In the genomic region with DNA sequence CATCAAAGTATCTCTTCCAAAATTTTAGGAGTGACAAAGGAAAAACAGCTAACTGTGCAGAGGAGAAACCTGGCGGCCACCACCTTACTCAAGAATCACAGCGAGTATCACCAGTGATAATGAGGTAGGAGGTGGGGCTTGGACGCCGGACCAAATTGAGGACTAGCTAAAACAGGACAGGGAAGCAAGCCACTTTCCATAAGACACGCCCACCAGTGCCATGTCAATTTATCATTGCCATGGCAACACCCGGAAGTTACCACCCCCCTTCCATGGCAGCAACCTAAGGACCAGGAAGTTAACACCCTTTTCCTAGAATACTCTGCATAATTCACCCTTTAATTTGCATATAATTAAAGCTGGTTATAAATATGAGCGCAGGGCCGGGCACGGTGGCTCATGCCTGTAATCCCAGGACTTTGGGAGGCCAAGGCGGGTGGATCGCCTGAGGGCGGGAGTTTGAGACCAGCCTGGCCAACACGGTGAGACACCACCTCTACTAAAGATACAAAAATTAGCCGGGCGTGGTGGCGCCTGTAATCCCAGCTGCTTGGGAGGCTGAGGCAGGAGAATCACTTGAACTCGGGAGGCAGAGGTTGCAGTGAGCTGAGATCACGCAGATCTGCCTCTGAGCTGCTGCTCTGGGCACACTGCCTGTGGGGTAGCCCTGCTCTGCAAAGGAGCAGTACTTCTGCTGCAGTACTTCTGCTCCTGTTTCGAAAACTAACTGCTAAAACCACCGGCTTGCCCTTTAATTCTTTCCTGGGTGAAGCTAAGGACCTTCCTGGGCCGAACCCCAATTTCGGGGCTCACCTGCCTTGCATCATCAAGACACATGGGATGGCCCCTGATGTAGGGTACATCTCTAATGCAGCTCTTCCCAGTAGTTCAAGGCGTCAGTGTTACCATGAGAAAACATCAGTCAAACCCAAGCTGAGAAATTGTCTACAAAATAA, we compare ENCODE assay signal across 17 cellular contexts.
DNase-seq lines count a peak whose midpoint lies in the region; ATAC-seq, FAIRE-seq and TF ChIP-seq lines count a peak whose summit lies in the region.
"Had no signal": no experiment of that assay in that cellular context is flagged by ENCODE, and none has a peak within 500 bp of the region (broad histone marks: within the 10 kb centered on the region; RNA-seq: fewer than 3 reads in every experiment).

No MANE protein-coding gene starts in this region.

- DNase-seq in CD14-positive monocyte (ENCODE audit: low spot score) (peak; percentile 19), HCT116 (ENCODE audit: low read depth, low spot score) (no peak), kidney (peak; percentile 14), spleen (peak; percentile 39), NCI-H748 (lab: John Stamatoyannopoulos, UW; ENCODE audit: unreplicated experiment) (no peak), epidermal melanocyte (ENCODE audit: insufficient read length, low spot score) (no peak)
- no peak for DNase-seq in stimulated activated CD4-positive, alpha-beta T cell treated with anti-CD3 and anti-CD28 coated beads, Interleukin-2, amount 100 ng/mL, for 48 hours
- DNase-seq: GF-D8, MG63, NCI-H1092 treated with DMSO at 0.1 percent for 48 hours, NCI-H1694, NCI-H345, NCI-H69, PC-9 had no signal

- no peak overlapping the region for H3K4me3 Mint-ChIP-seq in CD14-positive monocyte
- H3K4me3 Mint-ChIP-seq: CD8-positive, alpha-beta memory T cell had no signal

- no peak for TF ChIP-seq CTCF in CD14-positive monocyte (IDR thresholded peaks at IDR 0.05)
- no peak for TF ChIP-seq CTCF in HCT116 (IDR thresholded peaks at IDR 0.05 in 2 of 3, conservative IDR thresholded peaks at IDR 0.05 in 1 of 3; ENCODE audit: borderline replicate concordance in 1 of 3, insufficient read depth in 1 of 3, low read depth in 2 of 3, low read length in 2 of 3)
- TF ChIP-seq CTCF in kidney (IDR thresholded peaks at IDR 0.05; ENCODE audit: borderline replicate concordance, extremely low read depth, insufficient read depth) = no peak
- TF ChIP-seq CTCF in spleen (IDR thresholded peaks at IDR 0.05 in 8 of 11, conservative IDR thresholded peaks at IDR 0.05 in 3 of 11) = no peak

- no peak overlapping the region for H3K27ac ChIP-seq in HCT116 (ENCODE audit: low read depth, low read length)
- H3K27ac ChIP-seq in kidney (ENCODE audit: low read depth in 2 of 2, low read length in 2 of 2) = no peak overlapping the region
- no peak overlapping the region for H3K27ac ChIP-seq in spleen
- H3K27ac ChIP-seq: KMS-11, PC-9 had no signal

- POLR2A ChIA-PET in HCT116 (lab: Charles Lee) = no interaction called here

- no peaks in the 10 kb centered on the region for H3K79me2 ChIP-seq in HCT116 (ENCODE audit: insufficient read depth, low read length)

- no TSS peak for BruUV-seq in HCT116 (replicated peaks; lab: Mats Ljungman, UMichigan)

- no peaks in the 10 kb centered on the region for H3K4me1 Mint-ChIP-seq in CD14-positive monocyte
- H3K4me1 Mint-ChIP-seq: CD8-positive, alpha-beta memory T cell had no signal

- 84 to 94% (median 90%) methylated on average over 23 of the region's 23 CpGs for WGBS in spleen, 5 donors

- no peaks in the 10 kb centered on the region for H3K36me3 Mint-ChIP-seq in CD14-positive monocyte
- H3K36me3 Mint-ChIP-seq: CD8-positive, alpha-beta memory T cell had no signal

- intact Hi-C loops in CD14-positive monocyte (cut with micrococcal nuclease) = no loop called here
- intact Hi-C loops in HCT116 (cut with micrococcal nuclease) = no loop called here
- intact Hi-C loops in kidney (cut with DNase I) = no loop called here
- intact Hi-C loops in spleen (cut with DNase I; ENCODE audit: low total_unique reads) = no loop called here

- 0 out of 2 replicates have a peak, but pooled peaks cover 7% of the 10 kb centered on the region for H3K27me3 ChIP-seq in HCT116 (ENCODE audit: insufficient read depth, low read length)
- H3K27me3 ChIP-seq in spleen (replicated peaks in 1 of 7) = no peaks in the 10 kb centered on the region
- H3K27me3 ChIP-seq: MG63 had no signal

- FAIRE-seq in kidney (lab: Jason Lieb, UNC) = no peak
- FAIRE-seq: H1 had no signal

- no peaks in the 10 kb centered on the region for H3K9me3 Mint-ChIP-seq in CD14-positive monocyte
- H3K9me3 Mint-ChIP-seq: CD8-positive, alpha-beta memory T cell had no signal

- H3K9me2 ChIP-seq in HCT116 (ENCODE audit: insufficient read depth) = no peaks in the 10 kb centered on the region

- no peaks in the 10 kb centered on the region for H3K4me1 ChIP-seq in HCT116 (ENCODE audit: control insufficient read depth in 1 of 2, insufficient read depth in 2 of 2, low read length in 2 of 2)
- H3K4me1 ChIP-seq in kidney (ENCODE audit: control insufficient read depth in 1 of 2, insufficient read depth in 1 of 2, low read depth in 1 of 2, low read length in 2 of 2) = no peaks in the 10 kb centered on the region
- no peaks in the 10 kb centered on the region for H3K4me1 ChIP-seq in spleen

- no peak overlapping the region for H3K4me3 ChIP-seq in HCT116 (replicated peaks in 1 of 2; ENCODE audit: low read depth in 1 of 2, low read length in 2 of 2)
- H3K4me3 ChIP-seq in kidney (ENCODE audit: low read length in 2 of 2) = no peak overlapping the region
- no peak overlapping the region for H3K4me3 ChIP-seq in spleen
- H3K4me3 ChIP-seq: MG63, PC-9 had no signal

- no peak overlapping the region for H3K27ac Mint-ChIP-seq in CD14-positive monocyte
- H3K27ac Mint-ChIP-seq: CD8-positive, alpha-beta memory T cell had no signal

- H3K9ac ChIP-seq in HCT116 (ENCODE audit: low read length) = no peak overlapping the region
- H3K9ac ChIP-seq in kidney (ENCODE audit: low read length in 2 of 2) = no peak overlapping the region
- H3K9ac ChIP-seq: KMS-11 had no signal

- CTCF ChIA-PET in HCT116 (lab: Charles Lee) = no interaction called here

- RAD21 ChIA-PET in HCT116 (lab: Charles Lee; ENCODE audit: low non-redundant PET in 1 of 2, low total read pairs in 2 of 2, uncharacterized antibody in 2 of 2, unreplicated experiment in 2 of 2) = no interaction called here

- H3K36me3 ChIP-seq in HCT116 (ENCODE audit: control insufficient read depth in 1 of 2, insufficient read depth in 2 of 2, low read length in 2 of 2) (no peaks in the 10 kb centered on the region), kidney (ENCODE audit: control insufficient read depth in 1 of 2, insufficient read depth in 2 of 2, low read length in 2 of 2) (no peaks in the 10 kb centered on the region), spleen (no peaks in the 10 kb centered on the region)
- H3K36me3 ChIP-seq: MG63 had no signal

- no peak overlapping the region for H2AFZ ChIP-seq in HCT116 (ENCODE audit: low read depth, low read length, poor library complexity, severe bottlenecking)
- H2AFZ ChIP-seq: PC-9 had no signal

- peak; percentile 62 for ATAC-seq in HCT116

- H3K9me3 ChIP-seq in HCT116 (ENCODE audit: control insufficient read depth in 1 of 2, insufficient read depth in 1 of 2, low read depth in 1 of 2, low read length in 2 of 2) = no peaks in the 10 kb centered on the region
- no peaks in the 10 kb centered on the region for H3K9me3 ChIP-seq in kidney (ENCODE audit: control insufficient read depth in 1 of 2, low read length in 2 of 2)
- peaks cover 0 to 11% (median 0%) of the 10 kb centered on the region in 8 donors for H3K9me3 ChIP-seq in spleen
- H3K9me3 ChIP-seq: MG63 had no signal

- H3K4me2 ChIP-seq in HCT116 (ENCODE audit: low read length) = no peak overlapping the region
- H3K4me2 ChIP-seq: KMS-11, PC-9 had no signal

- no peak for TF ChIP-seq POLR2A in HCT116 (IDR thresholded peaks at IDR 0.05; ENCODE audit: borderline replicate concordance, extremely low read depth, insufficient read depth, insufficient read length)
- no peak for TF ChIP-seq POLR2A in spleen (IDR thresholded peaks at IDR 0.05)

- H4K20me1 ChIP-seq in HCT116 (ENCODE audit: insufficient read depth) = no peaks in the 10 kb centered on the region

- peaks cover 5 to 11% (median 6%) of the 10 kb centered on the region in 3 donors for H3K27me3 Mint-ChIP-seq in CD14-positive monocyte (ENCODE audit: low read depth in 3 of 3)
- H3K27me3 Mint-ChIP-seq: CD8-positive, alpha-beta memory T cell had no signal

- no peak for TF ChIP-seq RAD21 in HCT116 (IDR thresholded peaks at IDR 0.05; ENCODE audit: low read depth)

TF ChIP-seq in HCT116, 20 proteins besides CTCF, POLR2A, EP300 and RAD21:
- TF ChIP-seq ZFX (IDR thresholded peaks at IDR 0.05) = no peak
- no peak for TF ChIP-seq CBX3 (IDR thresholded peaks at IDR 0.05; ENCODE audit: low read depth)
- TF ChIP-seq SP1 (IDR thresholded peaks at IDR 0.05; ENCODE audit: low read depth) = no peak
- no peak for TF ChIP-seq ZNF274 (IDR thresholded peaks at IDR 0.05; ENCODE audit: low read depth, low read length)
- TF ChIP-seq ELF1 (IDR thresholded peaks at IDR 0.05; ENCODE audit: borderline replicate concordance, low read depth) = no peak
- TF ChIP-seq, protein P1, sequence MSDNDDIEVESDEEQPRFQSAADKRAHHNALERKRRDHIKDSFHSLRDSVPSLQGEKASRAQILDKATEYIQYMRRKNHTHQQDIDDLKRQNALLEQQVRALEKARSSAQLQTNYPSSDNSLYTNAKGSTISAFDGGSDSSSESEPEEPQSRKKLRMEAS (IDR thresholded peaks at IDR 0.05) = no peak
- TF ChIP-seq POLR2AphosphoS5 (IDR thresholded peaks at IDR 0.05; ENCODE audit: low read depth, low read length) = no peak
- TF ChIP-seq JUND (IDR thresholded peaks at IDR 0.05) = no peak
- no peak for TF ChIP-seq YY1 (IDR thresholded peaks at IDR 0.05; ENCODE audit: extremely low read depth, insufficient replicate concordance, low read depth, low read length)
- TF ChIP-seq TCF7L2 (IDR thresholded peaks at IDR 0.05; ENCODE audit: borderline replicate concordance, extremely low read depth, insufficient read depth, insufficient read length) = no peak
- TF ChIP-seq SIN3A (IDR thresholded peaks at IDR 0.05; ENCODE audit: low read depth) = no peak
- TF ChIP-seq SRF (IDR thresholded peaks at IDR 0.05; ENCODE audit: low read depth) = no peak
- TF ChIP-seq, protein P2, sequence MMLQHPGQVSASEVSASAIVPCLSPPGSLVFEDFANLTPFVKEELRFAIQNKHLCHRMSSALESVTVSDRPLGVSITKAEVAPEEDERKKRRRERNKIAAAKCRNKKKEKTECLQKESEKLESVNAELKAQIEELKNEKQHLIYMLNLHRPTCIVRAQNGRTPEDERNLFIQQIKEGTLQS (IDR thresholded peaks at IDR 0.05) = no peak
TF ChIP-seq in HCT116: peak in this region for 0.

Comparison
In these comparisons a context has a peak if more than half of its experiments do, and no peak if none do; other contexts are left out.
1. DNase-seq: peak in CD14-positive monocyte (single experiment), kidney (single experiment) and spleen (single experiment); none in HCT116 (single experiment), stimulated activated CD4-positive, alpha-beta T cell treated with anti-CD3 and anti-CD28 coated beads, Interleukin-2, amount 100 ng/mL, for 48 hours (0 of 2), NCI-H748 (single experiment) and epidermal melanocyte (single experiment).